ENCODE assay signal across 8 cellular contexts in the genomic region with DNA sequence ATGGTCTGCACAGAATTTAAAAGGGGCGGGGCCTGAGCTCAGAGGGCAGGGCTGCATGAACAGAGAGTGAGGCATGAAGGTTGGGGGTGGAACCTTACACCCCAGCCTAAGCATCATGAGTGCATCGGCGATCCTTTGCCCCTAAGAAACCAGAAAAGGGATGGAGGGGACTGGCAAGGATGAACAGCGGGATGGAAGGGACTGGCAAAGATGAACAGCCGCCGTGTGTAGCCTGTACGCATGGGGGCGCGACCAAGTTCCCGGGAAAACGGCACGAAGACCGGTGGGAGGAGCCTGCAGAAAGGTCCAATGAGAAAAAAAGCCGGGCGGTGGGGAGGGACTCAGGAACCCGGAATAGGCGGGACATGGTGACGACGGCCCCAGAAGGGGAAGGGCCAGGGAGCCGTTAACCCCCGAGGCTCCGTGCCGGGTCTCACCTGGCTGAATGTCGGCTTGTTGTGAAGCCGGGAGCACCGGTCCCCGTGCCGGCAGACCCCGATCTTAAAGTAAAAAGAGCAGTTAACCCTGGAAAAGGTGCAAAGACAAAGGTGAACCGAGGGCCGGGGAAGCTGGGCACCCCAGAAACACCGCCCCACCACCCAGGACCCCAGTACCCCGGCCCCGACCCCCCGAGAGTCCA. TPM values are rescaled to one million over a fixed set of nuclear protein-coding genes. Genes with fewer than 3 reads are reported as not detected.
A peak's percentile ranks its signal among the peaks of the same experiment; 100 is the strongest.
DNase-seq lines count a peak whose midpoint lies in the region; ATAC-seq, FAIRE-seq and TF ChIP-seq lines count a peak whose summit lies in the region.

No MANE protein-coding gene starts in this region.

- TF ChIP-seq CTCF in GM12864 (IDR thresholded peaks at IDR 0.05; ENCODE audit: low read depth, low read length, missing control alignments) (peak; percentile 12), WERI-Rb-1 (IDR thresholded peaks at IDR 0.05; ENCODE audit: low read depth, low read length) (peak; percentile 60), breast epithelium (IDR thresholded peaks at IDR 0.05) (peak; percentile 19 to 23 (median 20))

- peak; percentile 46 for ATAC-seq in HG03025 (IDR thresholded peaks at IDR 0.05; ENCODE audit: low FRiP score, unreplicated experiment)
- no peak for ATAC-seq in GM18873 (IDR thresholded peaks at IDR 0.05; ENCODE audit: low FRiP score, unreplicated experiment)

- 0 to 1% (median 0%) methylated on average over 31 to 35 of the region's 35 CpGs for WGBS in small intestine, 3 donors

- H3K27ac ChIP-seq in WERI-Rb-1 (peak overlapping the region; percentile 95), breast epithelium (peak overlapping the region; percentile 100), small intestine (ENCODE audit: low read depth in 1 of 2, low read length in 1 of 2) (peak overlapping the region; percentile 92 to 100)

- peak; percentile 82 for DNase-seq in GM12864 (ENCODE audit: low read depth)
- peak; percentile 100 for DNase-seq in NCI-H2227 (lab: John Stamatoyannopoulos, UW; ENCODE audit: unreplicated experiment)
- peak; percentile 97 for DNase-seq in WERI-Rb-1
- peak; percentile 95 to 96 for DNase-seq in breast epithelium (ENCODE audit: low spot score in 2 of 2)
- DNase-seq in iPS-NIHi11 (ENCODE audit: low spot score): peak; percentile 72
- peak; percentile 98 for DNase-seq in small intestine

- intact Hi-C loops in breast epithelium (cut with DNase I; ENCODE audit: low total_unique reads): no loop called here

- TF ChIP-seq POLR2A in breast epithelium (IDR thresholded peaks at IDR 0.05): no peak

- H3K4me1 ChIP-seq in breast epithelium (peaks cover 6 to 27% of the 10 kb centered on the region in 2 donors), small intestine (ENCODE audit: control insufficient read depth in 2 of 2, insufficient read depth in 1 of 2, low read depth in 1 of 2, low read length in 1 of 2) (peaks cover 3 to 4% of the 10 kb centered on the region in 2 donors)

- H3K4me3 ChIP-seq in GM12864 (ENCODE audit: low read depth, low read length) (peak overlapping the region; percentile 77), WERI-Rb-1 (ENCODE audit: low read depth, low read length) (peak overlapping the region; percentile 83), breast epithelium (peak overlapping the region; percentile 89 to 98 (median 97)), small intestine (ENCODE audit: low read depth in 1 of 2, low read length in 2 of 2) (peak overlapping the region; percentile 77 to 89)

- no peak for FAIRE-seq in small intestine (lab: Jason Lieb, UNC)

- peaks cover 6% of the 10 kb centered on the region; the same call in 1 of the 2 replicates for H3K36me3 ChIP-seq in WERI-Rb-1
- no peaks in the 10 kb centered on the region for H3K36me3 ChIP-seq in breast epithelium
- no peaks in the 10 kb centered on the region for H3K36me3 ChIP-seq in small intestine (ENCODE audit: control insufficient read depth in 2 of 2, insufficient read depth in 2 of 2, low read length in 2 of 2)

- no peaks in the 10 kb centered on the region for H3K27me3 ChIP-seq in WERI-Rb-1 (ENCODE audit: insufficient read depth, low read depth, severe bottlenecking)
- no peaks in the 10 kb centered on the region for H3K27me3 ChIP-seq in breast epithelium
- no peaks in the 10 kb centered on the region for H3K27me3 ChIP-seq in small intestine (ENCODE audit: control insufficient read depth in 2 of 2, insufficient read depth in 2 of 2, low read length in 2 of 2)

- H3K9me3 ChIP-seq in WERI-Rb-1 (ENCODE audit: severe bottlenecking) (no peaks in the 10 kb centered on the region), breast epithelium (no peaks in the 10 kb centered on the region), small intestine (ENCODE audit: control insufficient read depth, low read depth) (no peaks in the 10 kb centered on the region)

RNA-seq across cellular contexts. Expression of gene U2AF1L4, which starts 0.4 kb away (rescaled TPM):
- 10 to 100 TPM; 15.7 to 37.5 (median 19.5) TPM for total RNA-seq in breast epithelium
- 10 to 100 TPM; 14.6 to 99.7 (median 41.3) TPM for polyA plus RNA-seq in small intestine

RNA-seq across cellular contexts. Expression of gene PSENEN, which starts 0.6 kb away (rescaled TPM):
- total RNA-seq in breast epithelium: 10 to 100 TPM; 37.4 to 54.1 (median 54.0) TPM
- polyA plus RNA-seq in small intestine: 10 to 100 TPM; 59.7 to 95.9 (median 73.2) TPM

RNA-seq across cellular contexts. Expression of gene IGFLR1, which starts 2.6 kb away (rescaled TPM):
- 10 to 100 TPM in 2 of 3 donors, 1 to 10 TPM in 1; 8.8 to 16.1 (median 14.1) TPM for total RNA-seq in breast epithelium
- polyA plus RNA-seq in small intestine: 10 to 100 TPM; 11.0 to 17.8 (median 13.2) TPM

RNA-seq across cellular contexts. Expression of gene LIN37, which starts 3.6 kb away (rescaled TPM):
- 10 to 100 TPM; 12.8 to 15.4 (median 14.2) TPM for total RNA-seq in breast epithelium
- polyA plus RNA-seq in small intestine: 10 to 100 TPM; 13.7 to 58.6 (median 39.7) TPM

RNA-seq across cellular contexts. Expression of gene HSPB6, which starts 12.0 kb away (rescaled TPM):
- total RNA-seq in breast epithelium: 100 to 1,000 TPM in 1 of 3 donors, 10 to 100 TPM in 2; 31.0 to 144 (median 81.9) TPM
- 10 to 100 TPM in 1 of 3 donors, 1 to 10 TPM in 2; 2.0 to 41.7 (median 5.1) TPM for polyA plus RNA-seq in small intestine
